ENCODE assay signal across 26 cellular contexts in the genomic region with DNA sequence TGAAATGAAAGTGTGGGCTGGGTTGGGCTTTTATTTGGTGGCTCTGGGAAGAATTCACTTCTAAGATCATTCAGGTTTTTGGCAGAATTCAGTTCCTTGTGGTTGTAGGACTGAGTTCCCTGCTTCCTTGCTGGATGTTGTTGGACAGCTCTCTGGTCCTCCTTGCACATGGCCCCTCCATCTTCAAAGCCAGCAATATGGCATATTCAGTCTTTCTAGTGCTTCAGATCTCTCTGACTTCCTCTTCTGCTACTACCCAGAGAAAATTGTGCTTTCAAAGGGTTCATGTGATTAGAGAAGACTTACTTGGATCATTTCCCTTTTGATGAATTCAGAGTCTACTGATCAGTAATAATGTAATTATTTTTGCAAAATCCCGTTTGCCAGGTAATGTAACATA.
"Had no signal": no experiment of that assay in that cellular context is flagged by ENCODE, and none has a peak within 500 bp of the region (broad histone marks: within the 10 kb centered on the region; RNA-seq: fewer than 3 reads in every experiment).

No MANE protein-coding gene starts in this region.

- ATAC-seq: activated CD4-positive, CD25-positive, alpha-beta regulatory T cell treated with anti-CD3 and anti-CD28 coated beads, Interleukin-2, amount 50 U/mL, for 24 hours; activated CD8-positive, alpha-beta T cell treated with anti-CD3 and anti-CD28 coated beads for 36 hours; activated naive CD8-positive, alpha-beta T cell treated with anti-CD3 and anti-CD28 coated beads, Interleukin-2, amount 50 U/mL, for 24 hours; activated T-cell treated with anti-CD3 and anti-CD28 coated beads, Interleukin-2, amount 50 U/mL, for 4 hours; activated T-helper 17 cell treated with anti-CD3 and anti-CD28 coated beads, Interleukin-2, amount 50 U/mL, for 72 hours; body of pancreas; esophagus mucosa had no signal

- DNase-seq: activated B cell treated with CpG ODN at 0.5 μM for 24 hours; activated CD4-positive, alpha-beta T cell treated with anti-CD3 and anti-CD28 coated beads for 48 hours; activated CD4-positive, alpha-beta T cell treated with anti-CD3 and anti-CD28 coated beads, Interleukin-2, amount 50 U/mL, for 1 hour; activated CD4-positive, alpha-beta T cell treated with anti-CD3 and anti-CD28 coated beads, Interleukin-2, amount 50 U/mL, for 48 hours; activated CD8-positive, alpha-beta memory T cell treated with anti-CD3 and anti-CD28 coated beads for 24 hours; activated CD8-positive, alpha-beta T cell treated with anti-CD3 and anti-CD28 coated beads for 36 hours; activated effector memory CD4-positive, alpha-beta T cell treated with Interleukin-2 at 50 U/mL for 16 hours; activated naive CD4-positive, alpha-beta T cell treated with anti-CD3 and anti-CD28 coated beads for 36 hours; activated naive CD8-positive, alpha-beta T cell treated with anti-CD3 and anti-CD28 coated beads for 36 hours; activated naive CD8-positive, alpha-beta T cell treated with anti-CD3 and anti-CD28 coated beads, Interleukin-2, amount 50 U/mL, for 24 hours; activated T-cell treated with anti-CD3 and anti-CD28 coated beads, Interleukin-2, amount 50 U/mL, for 4 hours; adrenal gland; amygdala; aorta; body of pancreas; caudate nucleus; cortex of kidney; dermis blood vessel endothelial cell; effector CD8-positive, alpha-beta T cell; foreskin fibroblast; head of caudate nucleus; hippocampal formation; T-helper 2 cell had no signal
